13 cellular contexts compared by ENCODE assay signal in the genomic region with DNA sequence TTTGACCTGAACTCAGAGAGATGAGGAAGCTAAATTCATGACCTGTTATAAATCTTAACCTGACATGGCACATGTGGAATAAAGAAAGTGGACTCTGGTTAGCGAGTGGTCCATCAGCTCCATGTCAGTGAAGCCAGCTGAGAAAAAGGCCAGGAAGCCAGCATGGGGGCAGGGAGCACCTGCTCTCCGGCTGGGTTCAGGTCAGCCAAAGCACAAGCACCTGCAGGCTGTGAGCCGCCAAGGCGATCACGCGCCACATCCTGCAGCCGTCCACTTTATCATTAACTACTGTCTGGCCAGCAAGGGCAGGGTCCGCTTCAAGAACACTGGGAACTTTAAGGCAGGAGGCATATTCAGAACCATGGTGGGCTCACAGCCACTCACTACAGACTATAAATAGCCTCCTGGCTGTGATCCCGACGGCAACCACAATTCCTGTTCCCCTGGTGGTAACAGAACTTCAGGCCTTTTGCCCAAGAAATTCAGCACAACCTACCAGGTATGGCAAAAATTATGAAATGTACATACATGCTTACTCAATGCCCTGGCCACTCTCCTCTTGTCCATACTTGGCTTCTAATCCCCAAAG. TPM values are rescaled to one million over a fixed set of nuclear protein-coding genes. Genes with fewer than 3 reads are reported as not detected.
A peak's percentile ranks its signal among the peaks of the same experiment; 100 is the strongest.
DNase-seq lines count a peak whose midpoint lies in the region; ATAC-seq and TF ChIP-seq lines count a peak whose summit lies in the region.
"Had no signal": no experiment of that assay in that cellular context is flagged by ENCODE, and none has a peak within 500 bp of the region (broad histone marks: within the 10 kb centered on the region; RNA-seq: fewer than 3 reads in every experiment).

No MANE protein-coding gene starts in this region.

- no peaks in the 10 kb centered on the region for H3K36me3 ChIP-seq in Panc1 (ENCODE audit: control insufficient read depth, insufficient read depth, low read length)
- no peaks in the 10 kb centered on the region for H3K36me3 ChIP-seq in vagina

- POLR2A ChIA-PET in Panc1 (lab: Charles Lee) = no interaction called here

- no peak for TF ChIP-seq CTCF in Panc1 (IDR thresholded peaks at IDR 0.05)
- peak; percentile 8 for TF ChIP-seq CTCF in neural crest cell (conservative IDR thresholded peaks at IDR 0.05)
- TF ChIP-seq CTCF in GM13977 (IDR thresholded peaks at IDR 0.05; ENCODE audit: extremely low read depth, insufficient read depth, missing control alignments) = no peak
- no peak for TF ChIP-seq CTCF in vagina (IDR thresholded peaks at IDR 0.05)

- peaks cover 33% of the 10 kb centered on the region for H3K4me1 Mint-ChIP-seq in neural crest cell

- BruUV-seq in Panc1 (replicated peaks; lab: Mats Ljungman, UMichigan) = no TSS peak

- no peaks in the 10 kb centered on the region for H3K9me3 ChIP-seq in Panc1 (ENCODE audit: control insufficient read depth, insufficient read depth, low read depth, low read length)
- no peaks in the 10 kb centered on the region for H3K9me3 ChIP-seq in vagina
- H3K9me3 ChIP-seq: esophagus squamous epithelium had no signal

- H3K9me3 Mint-ChIP-seq in neural crest cell = no peaks in the 10 kb centered on the region
- H3K9me3 Mint-ChIP-seq: activated naive CD8-positive, alpha-beta T cell treated with anti-CD3 and anti-CD28 coated beads for 36 hours; naive thymus-derived CD8-positive, alpha-beta T cell had no signal

- no peak overlapping the region for H3K27ac Mint-ChIP-seq in neural crest cell (ENCODE audit: unreplicated experiment)
- H3K27ac Mint-ChIP-seq: activated naive CD8-positive, alpha-beta T cell treated with anti-CD3 and anti-CD28 coated beads for 36 hours had no signal

- intact Hi-C loops in Panc1 (cut with micrococcal nuclease; ENCODE audit: unreplicated experiment) (no loop called here), vagina (cut with DNase I) (no loop called here)

- CTCF ChIA-PET in Panc1 (lab: Charles Lee) = no interaction called here

- no peak overlapping the region for H3K4me3 Mint-ChIP-seq in neural crest cell
- H3K4me3 Mint-ChIP-seq: activated naive CD8-positive, alpha-beta T cell treated with anti-CD3 and anti-CD28 coated beads for 36 hours; naive thymus-derived CD8-positive, alpha-beta T cell had no signal

- TF ChIP-seq POLR2A in vagina (IDR thresholded peaks at IDR 0.05) = no peak

- H3K4me3 ChIP-seq in Panc1 (ENCODE audit: low read depth in 2 of 2, low read length in 2 of 2) (no peak overlapping the region), vagina (no peak overlapping the region)
- H3K4me3 ChIP-seq: esophagus squamous epithelium had no signal

- ATAC-seq in Panc1 = no peak
- ATAC-seq in GM19328 (IDR thresholded peaks at IDR 0.05; ENCODE audit: unreplicated experiment) = no peak
- ATAC-seq: naive thymus-derived CD8-positive, alpha-beta T cell; PC-3 had no signal

- H3K4me1 ChIP-seq in Panc1 (ENCODE audit: control insufficient read depth, insufficient read depth, low read length) (peaks cover 41% of the 10 kb centered on the region), vagina (peaks cover 83% of the 10 kb centered on the region)

- DNase-seq in DMS153 treated with DMSO at 0.1 percent for 48 hours (lab: John Stamatoyannopoulos, UW; ENCODE audit: unreplicated experiment) = peak; percentile 22
- no peak for DNase-seq in Panc1 (ENCODE audit: low read depth, low spot score)
- DNase-seq in glomerular visceral epithelial cell (ENCODE audit: extremely low spot score) = peak; percentile 85
- DNase-seq in neural crest cell (ENCODE audit: low read depth, low spot score) = no peak
- DNase-seq in GM13977 (ENCODE audit: low spot score) = no peak
- DNase-seq in activated naive CD4-positive, alpha-beta T cell (lab: John Stamatoyannopoulos, UW) = no peak
- no peak for DNase-seq in vagina (ENCODE audit: extremely low spot score in 2 of 2)
- DNase-seq: activated CD4-positive, alpha-beta T cell treated with anti-CD3 and anti-CD28 coated beads for 1 hour; activated naive CD8-positive, alpha-beta T cell treated with anti-CD3 and anti-CD28 coated beads for 36 hours; esophagus squamous epithelium; naive thymus-derived CD8-positive, alpha-beta T cell; PC-3 had no signal

- no peaks in the 10 kb centered on the region for H3K27me3 Mint-ChIP-seq in neural crest cell (ENCODE audit: low read depth)
- H3K27me3 Mint-ChIP-seq: activated naive CD8-positive, alpha-beta T cell treated with anti-CD3 and anti-CD28 coated beads for 36 hours; naive thymus-derived CD8-positive, alpha-beta T cell had no signal

- in situ Hi-C loops in Panc1 (cut with HindIII; ENCODE audit: low pct_unique_long_range_greater_than_20kb, low sequenced_read_pairs) = no loop called here
- in situ Hi-C loops in GM13977 (cut with MboI; ENCODE audit: low pct_unique_long_range_greater_than_20kb, low sequenced_read_pairs, unreplicated experiment) = no loop called here

- H3K27ac ChIP-seq in Panc1 (ENCODE audit: low read length) (peak overlapping the region; percentile 57), vagina (no peak overlapping the region)
- H3K27ac ChIP-seq: esophagus squamous epithelium had no signal

- H3K36me3 Mint-ChIP-seq in neural crest cell (ENCODE audit: low read depth) = no peaks in the 10 kb centered on the region

- H3K27me3 ChIP-seq in Panc1 (ENCODE audit: control insufficient read depth, insufficient read depth, low read length) (no peaks in the 10 kb centered on the region), vagina (no peaks in the 10 kb centered on the region)
- H3K27me3 ChIP-seq: esophagus squamous epithelium had no signal

RNA-seq across cellular contexts. Expression of a gene that starts 35.5 kb away (rescaled TPM):
- total RNA-seq in Panc1 (2021; ENCODE audit: unreplicated experiment) (27.6 TPM), neural crest cell (12.2 and 12.5 TPM in 2 replicates), vagina (25.8 TPM)
- polyA plus RNA-seq in Panc1 (2012; ENCODE audit: insufficient read length) = 21.5 TPM

Comparison
In these comparisons a context has a peak if more than half of its experiments do, and no peak if none do; other contexts are left out.
1. DNase-seq: peak in DMS153 treated with DMSO at 0.1 percent for 48 hours (single experiment) and glomerular visceral epithelial cell (single experiment); none in Panc1 (single experiment), neural crest cell (single experiment), GM13977 (single experiment), activated naive CD4-positive, alpha-beta T cell (0 of 4) and vagina (0 of 2).